In the genomic region with DNA sequence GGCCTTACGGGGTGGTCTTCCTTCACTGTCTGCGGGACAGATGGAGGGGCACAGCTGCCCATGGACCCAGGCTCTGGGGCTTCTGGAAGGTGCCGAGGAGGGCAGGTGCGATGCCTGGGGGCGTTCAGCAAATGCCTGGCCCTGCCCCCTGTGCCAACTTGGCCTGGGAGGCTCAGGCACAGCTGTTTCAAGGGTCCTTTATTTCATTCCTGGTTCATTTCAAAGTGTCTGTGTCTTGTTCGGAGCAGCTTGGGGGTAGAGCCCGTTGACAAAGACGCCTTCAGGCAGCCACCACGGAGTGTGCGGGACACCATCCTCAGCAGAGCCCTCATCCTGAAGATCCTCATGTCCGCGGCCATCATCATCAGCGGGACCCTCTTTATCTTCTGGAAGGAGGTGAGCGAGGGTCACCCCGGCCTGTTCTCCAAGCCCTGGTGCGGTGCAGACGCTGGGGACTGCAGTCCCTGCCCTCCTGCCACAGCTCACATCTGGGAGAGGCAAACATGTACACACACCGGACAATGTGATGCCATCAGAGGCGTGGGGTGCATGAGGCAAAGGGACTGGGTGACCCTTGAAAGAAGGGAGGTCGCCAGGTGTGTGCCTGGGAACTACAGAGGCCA, we compare ENCODE assay signal across 24 cellular contexts. TPM values are rescaled to one million over a fixed set of nuclear protein-coding genes. Genes with fewer than 3 reads are reported as not detected.
DNase-seq lines count a peak whose midpoint lies in the region; ATAC-seq and TF ChIP-seq lines count a peak whose summit lies in the region.
"Had no signal": no experiment of that assay in that cellular context is flagged by ENCODE, and none has a peak within 500 bp of the region (broad histone marks: within the 10 kb centered on the region; RNA-seq: fewer than 3 reads in every experiment).

No MANE protein-coding gene starts in this region.

- H3K9ac ChIP-seq in endodermal cell (ENCODE audit: extremely low read depth, low read length, poor library complexity, severe bottlenecking): no peak overlapping the region

- ATAC-seq in gastroesophageal sphincter (no peak), GM19455 (IDR thresholded peaks at IDR 0.05; ENCODE audit: unreplicated experiment) (no peak)
- no peak for ATAC-seq in stimulated activated naive B cell treated with anti-CD40 and anti-IgM and Interleukin-4, amounts not matched to agents 10 μg/mL and 1 μg/mL and 100 μg/mL, for 72 hours (replicated peaks)
- ATAC-seq: activated naive CD8-positive, alpha-beta T cell treated with anti-CD3 and anti-CD28 coated beads, Interleukin-2, amount 50 U/mL, for 24 hours had no signal

- H3K27ac ChIP-seq in endodermal cell (ENCODE audit: low read depth, low read length) (peak overlapping the region; percentile 63), gastroesophageal sphincter (no peak overlapping the region)
- H3K27ac ChIP-seq: body of pancreas, PC-9, prostate gland had no signal

- H3K4me1 ChIP-seq in endodermal cell (ENCODE audit: control insufficient read depth, insufficient read depth, low read length) (no peaks in the 10 kb centered on the region), gastroesophageal sphincter (peaks cover 0 to 6% (median 0%) of the 10 kb centered on the region in 3 donors)
- H3K4me1 ChIP-seq: body of pancreas, prostate gland had no signal

- no peak overlapping the region for H3K27ac Mint-ChIP-seq in endodermal cell
- no peak overlapping the region for H3K27ac Mint-ChIP-seq in stimulated activated naive B cell treated with anti-CD40 and anti-IgM and Interleukin-4, amounts not matched to agents 10 μg/mL and 1 μg/mL and 100 μg/mL, for 72 hours
- H3K27ac Mint-ChIP-seq: activated CD4-positive, alpha-beta T cell treated with anti-CD3 and anti-CD28 coated beads, Interleukin-2, amount 10 ng/mL, durations not matched to agents 24 days and 14 days; activated naive CD8-positive, alpha-beta T cell treated with anti-CD3 and anti-CD28 coated beads, Interleukin-2, amount 50 U/mL, for 24 hours; mesothelial cell of epicardium; nephron; T-helper 1 cell treated with Interleukin-12 subunit alpha and Interleukin-12 subunit beta and Interleukin-4 antibody, amounts not matched to agents 30 μg/mL and 1 μg/mL, for 36 hours had no signal

- no peaks in the 10 kb centered on the region for H3K27me3 ChIP-seq in endodermal cell (ENCODE audit: control insufficient read depth, insufficient read depth, low read length, poor library complexity, severe bottlenecking)
- H3K27me3 ChIP-seq in gastroesophageal sphincter: no peaks in the 10 kb centered on the region
- H3K27me3 ChIP-seq: body of pancreas, MG63 had no signal

- no peaks in the 10 kb centered on the region for H3K27me3 Mint-ChIP-seq in endodermal cell (ENCODE audit: insufficient read depth)
- no peaks in the 10 kb centered on the region for H3K27me3 Mint-ChIP-seq in stimulated activated naive B cell treated with anti-CD40 and anti-IgM and Interleukin-4, amounts not matched to agents 10 μg/mL and 1 μg/mL and 100 μg/mL, for 72 hours
- H3K27me3 Mint-ChIP-seq: activated CD4-positive, alpha-beta T cell treated with anti-CD3 and anti-CD28 coated beads, Interleukin-2, amount 10 ng/mL, durations not matched to agents 24 days and 14 days; activated naive CD8-positive, alpha-beta T cell treated with anti-CD3 and anti-CD28 coated beads, Interleukin-2, amount 50 U/mL, for 24 hours; CD8-positive, alpha-beta memory T cell had no signal

- H3K9me3 Mint-ChIP-seq in endodermal cell: no peaks in the 10 kb centered on the region
- no peaks in the 10 kb centered on the region for H3K9me3 Mint-ChIP-seq in stimulated activated naive B cell treated with anti-CD40 and anti-IgM and Interleukin-4, amounts not matched to agents 10 μg/mL and 1 μg/mL and 100 μg/mL, for 72 hours
- H3K9me3 Mint-ChIP-seq: activated naive CD8-positive, alpha-beta T cell treated with anti-CD3 and anti-CD28 coated beads, Interleukin-2, amount 50 U/mL, for 24 hours; T-helper 1 cell treated with Interleukin-12 subunit alpha and Interleukin-12 subunit beta and Interleukin-4 antibody, amounts not matched to agents 30 μg/mL and 1 μg/mL, for 36 hours had no signal

- TF ChIP-seq EP300 in gastroesophageal sphincter (IDR thresholded peaks at IDR 0.05): no peak

- intact Hi-C loops in posterior vena cava (cut with DNase I): no loop called here

- WGBS in endodermal cell (ENCODE audit: insufficient coverage in 1 of 2, insufficient read length in 1 of 2), 2 experiments: 81 to 83% methylated on average over 16 to 20 of the region's 20 CpGs
- WGBS in gastroesophageal sphincter (ENCODE audit: low coverage in 1 of 2), 2 donors: 82% methylated on average over 4 of the region's 20 CpGs; no CpG with 5 or more reads in 1 of the 2 donors

- TF ChIP-seq CTCF in endodermal cell (conservative IDR thresholded peaks at IDR 0.05) (no peak), gastroesophageal sphincter (IDR thresholded peaks at IDR 0.05) (no peak)

- no peak for TF ChIP-seq POLR2A in gastroesophageal sphincter (IDR thresholded peaks at IDR 0.05)

- H3K4me3 Mint-ChIP-seq in endodermal cell: no peak overlapping the region
- no peak overlapping the region for H3K4me3 Mint-ChIP-seq in stimulated activated naive B cell treated with anti-CD40 and anti-IgM and Interleukin-4, amounts not matched to agents 10 μg/mL and 1 μg/mL and 100 μg/mL, for 72 hours
- H3K4me3 Mint-ChIP-seq: activated CD4-positive, alpha-beta T cell treated with anti-CD3 and anti-CD28 coated beads, Interleukin-2, amount 10 ng/mL, durations not matched to agents 24 days and 14 days; activated naive CD8-positive, alpha-beta T cell treated with anti-CD3 and anti-CD28 coated beads, Interleukin-2, amount 50 U/mL, for 24 hours; CD8-positive, alpha-beta memory T cell; mesothelial cell of epicardium; nephron; T-helper 1 cell treated with Interleukin-12 subunit alpha and Interleukin-12 subunit beta and Interleukin-4 antibody, amounts not matched to agents 30 μg/mL and 1 μg/mL, for 36 hours had no signal

- no peak overlapping the region for H3K4me3 ChIP-seq in endodermal cell (ENCODE audit: low read length)
- H3K4me3 ChIP-seq in gastroesophageal sphincter: no peak overlapping the region
- H3K4me3 ChIP-seq: body of pancreas, MG63, PC-9, prostate gland had no signal

- no peaks in the 10 kb centered on the region for H3K9me3 ChIP-seq in endodermal cell (ENCODE audit: control insufficient read depth, low read length)
- H3K9me3 ChIP-seq in gastroesophageal sphincter: no peaks in the 10 kb centered on the region
- H3K9me3 ChIP-seq: body of pancreas, MG63, prostate gland had no signal

- H3K36me3 ChIP-seq in endodermal cell (ENCODE audit: control insufficient read depth, insufficient read depth, low read length) (no peaks in the 10 kb centered on the region), gastroesophageal sphincter (peaks cover 0 to 28% of the 10 kb centered on the region in 2 donors)
- H3K36me3 ChIP-seq: MG63, prostate gland had no signal

- H3K36me3 Mint-ChIP-seq in endodermal cell (ENCODE audit: low read depth): no peaks in the 10 kb centered on the region
- H3K36me3 Mint-ChIP-seq in stimulated activated naive B cell treated with anti-CD40 and anti-IgM and Interleukin-4, amounts not matched to agents 10 μg/mL and 1 μg/mL and 100 μg/mL, for 72 hours: peaks cover 21 to 26% of the 10 kb centered on the region in 2 donors

- peaks cover 2% of the 10 kb centered on the region for H3K4me1 Mint-ChIP-seq in endodermal cell
- H3K4me1 Mint-ChIP-seq in stimulated activated naive B cell treated with anti-CD40 and anti-IgM and Interleukin-4, amounts not matched to agents 10 μg/mL and 1 μg/mL and 100 μg/mL, for 72 hours: no peaks in the 10 kb centered on the region
- H3K4me1 Mint-ChIP-seq: activated CD4-positive, alpha-beta T cell treated with anti-CD3 and anti-CD28 coated beads, Interleukin-2, amount 10 ng/mL, durations not matched to agents 24 days and 14 days; activated naive CD8-positive, alpha-beta T cell treated with anti-CD3 and anti-CD28 coated beads, Interleukin-2, amount 50 U/mL, for 24 hours; CD8-positive, alpha-beta memory T cell; mesothelial cell of epicardium had no signal

- peak; percentile 40 for DNase-seq in activated CD8-positive, alpha-beta memory T cell treated with anti-CD3 and anti-CD28 coated beads for 24 hours
- DNase-seq in activated CD8-positive, alpha-beta memory T cell treated with anti-CD3 and anti-CD28 coated beads, Interleukin-2, amount 50 U/mL, for 4 hours: no peak
- DNase-seq in NCI-H524 (lab: John Stamatoyannopoulos, UW) (peak; percentile 68 to 77), endodermal cell (peak; percentile 26), posterior vena cava (ENCODE audit: low spot score) (peak; percentile 51)
- no peak for DNase-seq in stimulated activated naive B cell treated with anti-CD40 and anti-IgM and Interleukin-4, amounts not matched to agents 10 μg/mL and 1 μg/mL and 100 μg/mL, for 72 hours
- DNase-seq: activated CD4-positive, alpha-beta T cell treated with anti-CD3 and anti-CD28 coated beads, Interleukin-2, amount 10 ng/mL, durations not matched to agents 24 days and 14 days; activated naive CD8-positive, alpha-beta T cell treated with anti-CD3 and anti-CD28 coated beads, Interleukin-2, amount 50 U/mL, for 24 hours; body of pancreas; CD8-positive, alpha-beta memory T cell; effector CD4-positive, alpha-beta T cell; KBM-7; MG63; NCI-H1417 treated with DMSO at 0.1 percent for 48 hours; NCI-H446 treated with DMSO at 0.1 percent for 48 hours; NK-92 treated with Interleukin-12 subunit alpha and Interleukin-12 subunit beta, amount 100 ng/mL, for 24 hours; PC-9; substantia nigra had no signal

RNA-seq across cellular contexts. Expression of gene MEAK7, which starts 43.9 kb away (rescaled TPM):
- total RNA-seq in endodermal cell (10 to 100 TPM; 30.3 to 34.9 TPM), posterior vena cava (10 to 100 TPM; 14.0 to 16.7 TPM), gastroesophageal sphincter (10 to 100 TPM in 2 of 4 donors, 1 to 10 TPM in 2; 7.9 to 30.5 (median 10.4) TPM)
- polyA plus RNA-seq in endodermal cell (2013, experiment 1 of 2): 16.1 TPM
- 12.1 TPM for polyA plus RNA-seq in endodermal cell (2013, experiment 2 of 2)

Comparison
In these comparisons a context has a peak if more than half of its experiments do, and no peak if none do; other contexts are left out.
1. DNase-seq: peak in activated CD8-positive, alpha-beta memory T cell treated with anti-CD3 and anti-CD28 coated beads for 24 hours (single experiment), NCI-H524 (2 of 2), endodermal cell (single experiment) and posterior vena cava (single experiment); none in activated CD8-positive, alpha-beta memory T cell treated with anti-CD3 and anti-CD28 coated beads, Interleukin-2, amount 50 U/mL, for 4 hours (single experiment) and stimulated activated naive B cell treated with anti-CD40 and anti-IgM and Interleukin-4, amounts not matched to agents 10 μg/mL and 1 μg/mL and 100 μg/mL, for 72 hours (single experiment).